8 cellular contexts compared by ENCODE assay signal in the genomic region with DNA sequence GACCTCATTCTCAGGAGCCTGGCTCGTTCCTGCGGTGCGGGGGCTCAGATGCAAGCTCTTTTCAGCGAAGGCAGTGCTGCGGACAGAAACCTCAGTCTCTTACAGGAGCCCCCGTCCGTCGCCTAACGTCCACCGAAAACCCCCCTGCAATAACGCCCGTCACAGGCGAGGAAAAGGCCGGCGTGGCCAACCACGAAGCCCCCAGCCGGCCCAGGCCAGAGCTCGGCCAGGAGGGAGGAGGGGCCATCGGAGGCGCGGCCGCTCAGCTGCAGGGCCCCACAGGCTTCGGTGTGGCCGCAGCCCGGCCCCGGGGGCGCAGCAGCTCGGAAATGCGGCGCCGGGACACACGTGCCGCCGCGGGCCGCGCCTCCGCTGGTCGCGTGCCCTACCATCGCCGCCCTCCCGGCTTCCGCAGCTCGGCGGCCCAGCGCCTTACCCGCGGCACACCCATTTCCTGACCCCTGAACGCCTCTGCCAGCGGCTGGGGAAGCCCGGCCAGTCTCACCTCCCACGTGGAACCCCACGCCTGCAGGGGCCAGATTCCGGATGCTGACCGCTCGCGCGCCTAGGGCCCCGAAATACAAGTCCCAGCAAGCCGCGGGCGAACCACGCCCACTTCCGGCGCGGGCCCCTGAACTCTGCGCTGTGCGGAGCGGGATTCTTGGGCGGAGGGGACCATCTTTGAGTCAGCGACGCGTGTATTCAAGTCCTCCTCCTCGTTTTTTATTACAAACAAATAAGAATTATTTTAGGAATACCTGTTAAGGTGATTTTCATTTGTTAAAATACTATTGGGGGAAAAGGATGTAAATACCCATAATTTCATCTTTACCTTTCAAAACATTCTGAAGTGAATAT. TPM values are rescaled to one million over a fixed set of nuclear protein-coding genes. Genes with fewer than 3 reads are reported as not detected.
DNase-seq lines count a peak whose midpoint lies in the region; ATAC-seq and TF ChIP-seq lines count a peak whose summit lies in the region.

A gene (minus strand): TSS at position 582 of the 858 bp plus-strand sequence. CDS start 16,537 bp downstream, outside the sequence.

- H3K4me1 Mint-ChIP-seq in activated CD4-positive, alpha-beta memory T cell treated with anti-CD3 and anti-CD28 coated beads for 36 hours (ENCODE audit: low read depth), result peaks cover 50% of the 10 kb centered on the region

- H3K4me3 ChIP-seq in GM12865 (ENCODE audit: low read depth, low read length) (peak within 1 kb of the TSS; percentile 58), duodenal mucosa (ENCODE audit: low read depth in 1 of 2, low read length in 2 of 2) (peak within 1 kb of the TSS; percentile 71 to 73), lower leg skin (ENCODE audit: low read depth, poor library complexity, severe bottlenecking) (peak within 1 kb of the TSS; percentile 46)

- CTCF ChIA-PET in activated CD4-positive, alpha-beta memory T cell treated with anti-CD3 and anti-CD28 coated beads for 36 hours (lab: Charles Lee), result no interaction called here

- H3K36me3 Mint-ChIP-seq in activated CD4-positive, alpha-beta memory T cell treated with anti-CD3 and anti-CD28 coated beads for 36 hours, result peaks cover 17% of the 10 kb centered on the region

- no peaks in the 10 kb centered on the region for H3K9me3 ChIP-seq in duodenal mucosa (ENCODE audit: control insufficient read depth in 1 of 2, low read length in 2 of 2)

- peaks cover 10 to 12% of the 10 kb centered on the region in 2 donors for H3K4me1 ChIP-seq in duodenal mucosa (ENCODE audit: control insufficient read depth in 1 of 2, insufficient read depth in 2 of 2, low read length in 2 of 2)

- TF ChIP-seq CTCF in GM12865 (IDR thresholded peaks at IDR 0.05; ENCODE audit: insufficient read depth, low read depth, low read length, missing control alignments) (no peak), lower leg skin (IDR thresholded peaks at IDR 0.05) (no peak)

- peak within 1 kb of the TSS; percentile 70 for H3K4me3 Mint-ChIP-seq in activated CD4-positive, alpha-beta memory T cell treated with anti-CD3 and anti-CD28 coated beads for 36 hours

- H3K36me3 ChIP-seq in duodenal mucosa (ENCODE audit: control insufficient read depth in 1 of 2, insufficient read depth in 2 of 2, low read length in 2 of 2), result no peaks in the 10 kb centered on the region

- no peaks in the 10 kb centered on the region for H3K27me3 ChIP-seq in duodenal mucosa (ENCODE audit: control insufficient read depth in 1 of 2, insufficient read depth in 2 of 2, low read length in 2 of 2)

- H3K27me3 Mint-ChIP-seq in activated CD4-positive, alpha-beta memory T cell treated with anti-CD3 and anti-CD28 coated beads for 36 hours, result no peaks in the 10 kb centered on the region

- H3K27ac Mint-ChIP-seq in activated CD4-positive, alpha-beta memory T cell treated with anti-CD3 and anti-CD28 coated beads for 36 hours, result peak within 1 kb of the TSS; percentile 65

- H3K27ac ChIP-seq in duodenal mucosa (ENCODE audit: low read depth, low read length), result no peak within 1 kb of the TSS

- peaks cover 29% of the 10 kb centered on the region for H3K9me3 Mint-ChIP-seq in activated CD4-positive, alpha-beta memory T cell treated with anti-CD3 and anti-CD28 coated beads for 36 hours

- POLR2A ChIA-PET in activated CD4-positive, alpha-beta memory T cell treated with anti-CD3 and anti-CD28 coated beads for 36 hours (lab: Charles Lee), result interaction anchor here (1.0 kb wide), 1 partner anchor 33 kb away, joined by 3 read pairs; a partner anchor contains a TSS

- peak; percentile 97 for ATAC-seq in HG02642 (IDR thresholded peaks at IDR 0.05; ENCODE audit: poor library complexity, unreplicated experiment)

- no peak for TF ChIP-seq POLR2A in lower leg skin (IDR thresholded peaks at IDR 0.05)

- intact Hi-C loops in activated CD4-positive, alpha-beta memory T cell treated with anti-CD3 and anti-CD28 coated beads for 36 hours (cut with micrococcal nuclease), result loop anchor here (1.0 to 10.0 kb wide), 4 partner anchors 74 to 939 kb away; a partner anchor contains a TSS
- intact Hi-C loops in lower leg skin (cut with DNase I; ENCODE audit: low total_unique reads), result no loop called here

- DNase-seq in GM12865 (ENCODE audit: low read depth) (peak; percentile 90), NCI-H2227 treated with DMSO at 0.1 percent for 48 hours (lab: John Stamatoyannopoulos, UW) (peak; percentile 64), lower leg skin (ENCODE audit: low spot score in 2 of 2) (peak; percentile 80 to 98), SKM-1 (lab: John Stamatoyannopoulos, UW; ENCODE audit: unreplicated experiment) (no peak)
- DNase-seq in activated CD4-positive, alpha-beta memory T cell treated with anti-CD3 and anti-CD28 coated beads for 36 hours, result peak; percentile 90
- peak; percentile 85 for DNase-seq in stimulated activated CD4-positive, alpha-beta T cell treated with anti-CD3 and anti-CD28 coated beads, Interleukin-4, amount 100 ng/mL, for 1 hour

- WGBS in lower leg skin, 2 donors, result 1 to 4% methylated on average over 41 to 60 of the region's 75 CpGs

- H3K9ac ChIP-seq in duodenal mucosa (ENCODE audit: low read depth in 1 of 2, low read length in 2 of 2), result peak within 1 kb of the TSS; percentile 14 to 26

RNA-seq across cellular contexts. Expression of the gene that starts here (rescaled TPM):
- total RNA-seq in activated CD4-positive, alpha-beta memory T cell treated with anti-CD3 and anti-CD28 coated beads for 36 hours, result 1 to 10 TPM; 1.5 to 1.7 TPM
- total RNA-seq in lower leg skin, result 1 to 10 TPM in 1 of 4 donors, under 1 TPM in 3; 0.23 to 1.1 (median 0.72) TPM
